ENCODE assay signal across 1 cellular context in the genomic region with DNA sequence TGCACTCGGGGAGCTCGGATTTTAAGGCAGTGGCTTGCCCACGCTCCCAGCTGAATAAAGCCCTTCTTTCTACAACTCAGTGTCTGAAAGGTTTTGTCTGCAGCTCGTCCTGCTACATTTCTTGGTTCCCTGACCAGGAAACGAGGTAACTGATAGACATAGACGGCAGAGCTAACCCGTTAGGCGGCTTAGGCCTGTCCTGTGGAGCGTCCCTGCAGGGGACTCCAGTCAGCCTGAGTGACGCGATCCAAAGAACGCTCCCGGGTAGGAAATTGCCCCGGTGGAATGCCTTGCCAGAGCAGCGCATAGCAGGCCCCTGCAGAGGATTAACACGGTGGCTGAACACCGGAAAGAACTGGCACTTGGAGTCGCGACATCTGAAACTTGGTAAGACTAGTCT.
TF ChIP-seq lines count a peak whose summit lies in the region.

No MANE protein-coding gene starts in this region.

TF ChIP-seq in HepG2, 621 proteins besides CTCF, POLR2A, EP300 and RAD21:
- TF ChIP-seq NR2F1 (CRISPR knock-in tag; IDR thresholded peaks at IDR 0.05): no peak
- TF ChIP-seq, protein P1, sequence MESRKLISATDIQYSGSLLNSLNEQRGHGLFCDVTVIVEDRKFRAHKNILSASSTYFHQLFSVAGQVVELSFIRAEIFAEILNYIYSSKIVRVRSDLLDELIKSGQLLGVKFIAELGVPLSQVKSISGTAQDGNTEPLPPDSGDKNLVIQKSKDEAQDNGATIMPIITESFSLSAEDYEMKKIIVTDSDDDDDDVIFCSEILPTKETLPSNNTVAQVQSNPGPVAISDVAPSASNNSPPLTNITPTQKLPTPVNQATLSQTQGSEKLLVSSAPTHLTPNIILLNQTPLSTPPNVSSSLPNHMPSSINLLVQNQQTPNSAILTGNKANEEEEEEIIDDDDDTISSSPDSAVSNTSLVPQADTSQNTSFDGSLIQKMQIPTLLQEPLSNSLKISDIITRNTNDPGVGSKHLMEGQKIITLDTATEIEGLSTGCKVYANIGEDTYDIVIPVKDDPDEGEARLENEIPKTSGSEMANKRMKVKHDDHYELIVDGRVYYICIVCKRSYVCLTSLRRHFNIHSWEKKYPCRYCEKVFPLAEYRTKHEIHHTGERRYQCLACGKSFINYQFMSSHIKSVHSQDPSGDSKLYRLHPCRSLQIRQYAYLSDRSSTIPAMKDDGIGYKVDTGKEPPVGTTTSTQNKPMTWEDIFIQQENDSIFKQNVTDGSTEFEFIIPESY (CRISPR knock-in tag; IDR thresholded peaks at IDR 0.05): peak; percentile 46; the same call in 1 of the 2 replicates
- TF ChIP-seq, protein P2, sequence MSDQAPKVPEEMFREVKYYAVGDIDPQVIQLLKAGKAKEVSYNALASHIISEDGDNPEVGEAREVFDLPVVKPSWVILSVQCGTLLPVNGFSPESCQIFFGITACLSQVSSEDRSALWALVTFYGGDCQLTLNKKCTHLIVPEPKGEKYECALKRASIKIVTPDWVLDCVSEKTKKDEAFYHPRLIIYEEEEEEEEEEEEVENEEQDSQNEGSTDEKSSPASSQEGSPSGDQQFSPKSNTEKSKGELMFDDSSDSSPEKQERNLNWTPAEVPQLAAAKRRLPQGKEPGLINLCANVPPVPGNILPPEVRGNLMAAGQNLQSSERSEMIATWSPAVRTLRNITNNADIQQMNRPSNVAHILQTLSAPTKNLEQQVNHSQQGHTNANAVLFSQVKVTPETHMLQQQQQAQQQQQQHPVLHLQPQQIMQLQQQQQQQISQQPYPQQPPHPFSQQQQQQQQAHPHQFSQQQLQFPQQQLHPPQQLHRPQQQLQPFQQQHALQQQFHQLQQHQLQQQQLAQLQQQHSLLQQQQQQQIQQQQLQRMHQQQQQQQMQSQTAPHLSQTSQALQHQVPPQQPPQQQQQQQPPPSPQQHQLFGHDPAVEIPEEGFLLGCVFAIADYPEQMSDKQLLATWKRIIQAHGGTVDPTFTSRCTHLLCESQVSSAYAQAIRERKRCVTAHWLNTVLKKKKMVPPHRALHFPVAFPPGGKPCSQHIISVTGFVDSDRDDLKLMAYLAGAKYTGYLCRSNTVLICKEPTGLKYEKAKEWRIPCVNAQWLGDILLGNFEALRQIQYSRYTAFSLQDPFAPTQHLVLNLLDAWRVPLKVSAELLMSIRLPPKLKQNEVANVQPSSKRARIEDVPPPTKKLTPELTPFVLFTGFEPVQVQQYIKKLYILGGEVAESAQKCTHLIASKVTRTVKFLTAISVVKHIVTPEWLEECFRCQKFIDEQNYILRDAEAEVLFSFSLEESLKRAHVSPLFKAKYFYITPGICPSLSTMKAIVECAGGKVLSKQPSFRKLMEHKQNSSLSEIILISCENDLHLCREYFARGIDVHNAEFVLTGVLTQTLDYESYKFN (CRISPR knock-in tag; conservative IDR thresholded peaks at IDR 0.05): no peak
- no peak for TF ChIP-seq KAT8 (CRISPR knock-in tag; IDR thresholded peaks at IDR 0.05)
- TF ChIP-seq, protein P3, sequence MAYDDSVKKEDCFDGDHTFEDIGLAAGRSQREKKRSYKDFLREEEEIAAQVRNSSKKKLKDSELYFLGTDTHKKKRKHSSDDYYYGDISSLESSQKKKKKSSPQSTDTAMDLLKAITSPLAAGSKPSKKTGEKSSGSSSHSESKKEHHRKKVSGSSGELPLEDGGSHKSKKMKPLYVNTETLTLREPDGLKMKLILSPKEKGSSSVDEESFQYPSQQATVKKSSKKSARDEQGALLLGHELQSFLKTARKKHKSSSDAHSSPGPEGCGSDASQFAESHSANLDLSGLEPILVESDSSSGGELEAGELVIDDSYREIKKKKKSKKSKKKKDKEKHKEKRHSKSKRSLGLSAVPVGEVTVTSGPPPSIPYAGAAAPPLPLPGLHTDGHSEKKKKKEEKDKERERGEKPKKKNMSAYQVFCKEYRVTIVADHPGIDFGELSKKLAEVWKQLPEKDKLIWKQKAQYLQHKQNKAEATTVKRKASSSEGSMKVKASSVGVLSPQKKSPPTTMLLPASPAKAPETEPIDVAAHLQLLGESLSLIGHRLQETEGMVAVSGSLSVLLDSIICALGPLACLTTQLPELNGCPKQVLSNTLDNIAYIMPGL (CRISPR knock-in tag; IDR thresholded peaks at IDR 0.05; ENCODE audit: borderline replicate concordance in 1 of 2, low read depth in 1 of 2): peak in 1 of 2 experiments; percentile 24; a peak in 1 of 4 replicates
- TF ChIP-seq, protein P4, sequence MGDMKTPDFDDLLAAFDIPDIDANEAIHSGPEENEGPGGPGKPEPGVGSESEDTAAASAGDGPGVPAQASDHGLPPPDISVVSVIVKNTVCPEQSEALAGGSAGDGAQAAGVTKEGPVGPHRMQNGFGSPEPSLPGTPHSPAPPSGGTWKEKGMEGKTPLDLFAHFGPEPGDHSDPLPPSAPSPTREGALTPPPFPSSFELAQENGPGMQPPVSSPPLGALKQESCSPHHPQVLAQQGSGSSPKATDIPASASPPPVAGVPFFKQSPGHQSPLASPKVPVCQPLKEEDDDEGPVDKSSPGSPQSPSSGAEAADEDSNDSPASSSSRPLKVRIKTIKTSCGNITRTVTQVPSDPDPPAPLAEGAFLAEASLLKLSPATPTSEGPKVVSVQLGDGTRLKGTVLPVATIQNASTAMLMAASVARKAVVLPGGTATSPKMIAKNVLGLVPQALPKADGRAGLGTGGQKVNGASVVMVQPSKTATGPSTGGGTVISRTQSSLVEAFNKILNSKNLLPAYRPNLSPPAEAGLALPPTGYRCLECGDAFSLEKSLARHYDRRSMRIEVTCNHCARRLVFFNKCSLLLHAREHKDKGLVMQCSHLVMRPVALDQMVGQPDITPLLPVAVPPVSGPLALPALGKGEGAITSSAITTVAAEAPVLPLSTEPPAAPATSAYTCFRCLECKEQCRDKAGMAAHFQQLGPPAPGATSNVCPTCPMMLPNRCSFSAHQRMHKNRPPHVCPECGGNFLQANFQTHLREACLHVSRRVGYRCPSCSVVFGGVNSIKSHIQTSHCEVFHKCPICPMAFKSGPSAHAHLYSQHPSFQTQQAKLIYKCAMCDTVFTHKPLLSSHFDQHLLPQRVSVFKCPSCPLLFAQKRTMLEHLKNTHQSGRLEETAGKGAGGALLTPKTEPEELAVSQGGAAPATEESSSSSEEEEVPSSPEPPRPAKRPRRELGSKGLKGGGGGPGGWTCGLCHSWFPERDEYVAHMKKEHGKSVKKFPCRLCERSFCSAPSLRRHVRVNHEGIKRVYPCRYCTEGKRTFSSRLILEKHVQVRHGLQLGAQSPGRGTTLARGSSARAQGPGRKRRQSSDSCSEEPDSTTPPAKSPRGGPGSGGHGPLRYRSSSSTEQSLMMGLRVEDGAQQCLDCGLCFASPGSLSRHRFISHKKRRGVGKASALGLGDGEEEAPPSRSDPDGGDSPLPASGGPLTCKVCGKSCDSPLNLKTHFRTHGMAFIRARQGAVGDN (CRISPR knock-in tag; IDR thresholded peaks at IDR 0.05): peak; percentile 78
- TF ChIP-seq FOXK2 (IDR thresholded peaks at IDR 0.05): no peak
- peak; percentile 77 for TF ChIP-seq ZFX (CRISPR knock-in tag; IDR thresholded peaks at IDR 0.05; ENCODE audit: low read depth)
- TF ChIP-seq, protein P5, sequence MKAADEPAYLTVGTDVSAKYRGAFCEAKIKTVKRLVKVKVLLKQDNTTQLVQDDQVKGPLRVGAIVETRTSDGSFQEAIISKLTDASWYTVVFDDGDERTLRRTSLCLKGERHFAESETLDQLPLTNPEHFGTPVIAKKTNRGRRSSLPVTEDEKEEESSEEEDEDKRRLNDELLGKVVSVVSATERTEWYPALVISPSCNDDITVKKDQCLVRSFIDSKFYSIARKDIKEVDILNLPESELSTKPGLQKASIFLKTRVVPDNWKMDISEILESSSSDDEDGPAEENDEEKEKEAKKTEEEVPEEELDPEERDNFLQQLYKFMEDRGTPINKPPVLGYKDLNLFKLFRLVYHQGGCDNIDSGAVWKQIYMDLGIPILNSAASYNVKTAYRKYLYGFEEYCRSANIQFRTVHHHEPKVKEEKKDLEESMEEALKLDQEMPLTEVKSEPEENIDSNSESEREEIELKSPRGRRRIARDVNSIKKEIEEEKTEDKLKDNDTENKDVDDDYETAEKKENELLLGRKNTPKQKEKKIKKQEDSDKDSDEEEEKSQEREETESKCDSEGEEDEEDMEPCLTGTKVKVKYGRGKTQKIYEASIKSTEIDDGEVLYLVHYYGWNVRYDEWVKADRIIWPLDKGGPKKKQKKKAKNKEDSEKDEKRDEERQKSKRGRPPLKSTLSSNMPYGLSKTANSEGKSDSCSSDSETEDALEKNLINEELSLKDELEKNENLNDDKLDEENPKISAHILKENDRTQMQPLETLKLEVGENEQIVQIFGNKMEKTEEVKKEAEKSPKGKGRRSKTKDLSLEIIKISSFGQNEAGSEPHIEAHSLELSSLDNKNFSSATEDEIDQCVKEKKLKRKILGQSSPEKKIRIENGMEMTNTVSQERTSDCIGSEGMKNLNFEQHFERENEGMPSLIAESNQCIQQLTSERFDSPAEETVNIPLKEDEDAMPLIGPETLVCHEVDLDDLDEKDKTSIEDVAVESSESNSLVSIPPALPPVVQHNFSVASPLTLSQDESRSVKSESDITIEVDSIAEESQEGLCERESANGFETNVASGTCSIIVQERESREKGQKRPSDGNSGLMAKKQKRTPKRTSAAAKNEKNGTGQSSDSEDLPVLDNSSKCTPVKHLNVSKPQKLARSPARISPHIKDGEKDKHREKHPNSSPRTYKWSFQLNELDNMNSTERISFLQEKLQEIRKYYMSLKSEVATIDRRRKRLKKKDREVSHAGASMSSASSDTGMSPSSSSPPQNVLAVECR (CRISPR knock-in tag; IDR thresholded peaks at IDR 0.05; ENCODE audit: borderline replicate concordance): peak; percentile 37; the same call in 1 of the 2 replicates
- peak; percentile 19; the same call in 1 of the 2 replicates for TF ChIP-seq SAP130 (CRISPR knock-in tag; IDR thresholded peaks at IDR 0.05; ENCODE audit: low read depth)
- TF ChIP-seq BRD4 (CRISPR knock-in tag; IDR thresholded peaks at IDR 0.05): peak; percentile 82
- TF ChIP-seq ZFP36 (IDR thresholded peaks at IDR 0.05; ENCODE audit: borderline replicate concordance, low read depth, low read length, partially characterized antibody): no peak
- TF ChIP-seq, protein P6, sequence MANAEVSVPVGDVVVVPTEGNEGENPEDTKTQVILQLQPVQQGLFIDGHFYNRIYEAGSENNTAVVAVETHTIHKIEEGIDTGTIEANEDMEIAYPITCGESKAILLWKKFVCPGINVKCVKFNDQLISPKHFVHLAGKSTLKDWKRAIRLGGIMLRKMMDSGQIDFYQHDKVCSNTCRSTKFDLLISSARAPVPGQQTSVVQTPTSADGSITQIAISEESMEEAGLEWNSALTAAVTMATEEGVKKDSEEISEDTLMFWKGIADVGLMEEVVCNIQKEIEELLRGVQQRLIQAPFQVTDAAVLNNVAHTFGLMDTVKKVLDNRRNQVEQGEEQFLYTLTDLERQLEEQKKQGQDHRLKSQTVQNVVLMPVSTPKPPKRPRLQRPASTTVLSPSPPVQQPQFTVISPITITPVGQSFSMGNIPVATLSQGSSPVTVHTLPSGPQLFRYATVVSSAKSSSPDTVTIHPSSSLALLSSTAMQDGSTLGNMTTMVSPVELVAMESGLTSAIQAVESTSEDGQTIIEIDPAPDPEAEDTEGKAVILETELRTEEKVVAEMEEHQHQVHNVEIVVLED (CRISPR knock-in tag; IDR thresholded peaks at IDR 0.05; ENCODE audit: borderline replicate concordance): no peak
- peak; percentile 50 for TF ChIP-seq TAF1 (CRISPR knock-in tag; IDR thresholded peaks at IDR 0.05)
- peak; percentile 70 for TF ChIP-seq KAT7 (CRISPR knock-in tag; IDR thresholded peaks at IDR 0.05; ENCODE audit: borderline replicate concordance)
- TF ChIP-seq GATAD2A (CRISPR knock-in tag; IDR thresholded peaks at IDR 0.05): peak; percentile 13; the same call in 1 of the 2 replicates
- 0 out of 2 replicates have a peak, but pooled peaks have one; percentile 37 for TF ChIP-seq NFKB2 (CRISPR knock-in tag; IDR thresholded peaks at IDR 0.05; ENCODE audit: borderline replicate concordance)
- TF ChIP-seq POLR2G (IDR thresholded peaks at IDR 0.05; ENCODE audit: low read depth, low read length): peak; percentile 40; the same call in 1 of the 2 replicates
- peak; percentile 57; the same call in 1 of the 2 replicates for TF ChIP-seq PHF8 (CRISPR knock-in tag; IDR thresholded peaks at IDR 0.05)
- 0 out of 2 replicates have a peak, but pooled peaks have one; percentile 19 for TF ChIP-seq ZMAT3 (CRISPR knock-in tag; conservative IDR thresholded peaks at IDR 0.05)
- TF ChIP-seq, protein P7, sequence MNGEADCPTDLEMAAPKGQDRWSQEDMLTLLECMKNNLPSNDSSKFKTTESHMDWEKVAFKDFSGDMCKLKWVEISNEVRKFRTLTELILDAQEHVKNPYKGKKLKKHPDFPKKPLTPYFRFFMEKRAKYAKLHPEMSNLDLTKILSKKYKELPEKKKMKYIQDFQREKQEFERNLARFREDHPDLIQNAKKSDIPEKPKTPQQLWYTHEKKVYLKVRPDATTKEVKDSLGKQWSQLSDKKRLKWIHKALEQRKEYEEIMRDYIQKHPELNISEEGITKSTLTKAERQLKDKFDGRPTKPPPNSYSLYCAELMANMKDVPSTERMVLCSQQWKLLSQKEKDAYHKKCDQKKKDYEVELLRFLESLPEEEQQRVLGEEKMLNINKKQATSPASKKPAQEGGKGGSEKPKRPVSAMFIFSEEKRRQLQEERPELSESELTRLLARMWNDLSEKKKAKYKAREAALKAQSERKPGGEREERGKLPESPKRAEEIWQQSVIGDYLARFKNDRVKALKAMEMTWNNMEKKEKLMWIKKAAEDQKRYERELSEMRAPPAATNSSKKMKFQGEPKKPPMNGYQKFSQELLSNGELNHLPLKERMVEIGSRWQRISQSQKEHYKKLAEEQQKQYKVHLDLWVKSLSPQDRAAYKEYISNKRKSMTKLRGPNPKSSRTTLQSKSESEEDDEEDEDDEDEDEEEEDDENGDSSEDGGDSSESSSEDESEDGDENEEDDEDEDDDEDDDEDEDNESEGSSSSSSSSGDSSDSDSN (CRISPR knock-in tag; IDR thresholded peaks at IDR 0.05): peak; percentile 69
- TF ChIP-seq TBX2 (CRISPR knock-in tag; IDR thresholded peaks at IDR 0.05; ENCODE audit: borderline replicate concordance): peak; percentile 25; the same call in 1 of the 2 replicates
- no peak for TF ChIP-seq SAFB2 (CRISPR knock-in tag; IDR thresholded peaks at IDR 0.05; ENCODE audit: borderline replicate concordance, low read depth)
- peak; percentile 64 for TF ChIP-seq SALL1 (CRISPR knock-in tag; IDR thresholded peaks at IDR 0.05)
- TF ChIP-seq ZFY (CRISPR knock-in tag; IDR thresholded peaks at IDR 0.05): peak; percentile 68
- TF ChIP-seq NRL (CRISPR knock-in tag; IDR thresholded peaks at IDR 0.05; ENCODE audit: borderline replicate concordance): no peak
- 0 out of 2 replicates have a peak, but pooled peaks have one; percentile 20 for TF ChIP-seq ZNF143 (CRISPR knock-in tag; IDR thresholded peaks at IDR 0.05)
- peak; percentile 44; the same call in 1 of the 2 replicates for TF ChIP-seq MTA1 (CRISPR knock-in tag; IDR thresholded peaks at IDR 0.05; ENCODE audit: borderline replicate concordance)
- TF ChIP-seq JUN (CRISPR knock-in tag; IDR thresholded peaks at IDR 0.05): no peak
- peak; percentile 58; the same call in 1 of the 2 replicates for TF ChIP-seq ZBTB38 (CRISPR knock-in tag; IDR thresholded peaks at IDR 0.05)
- peak; percentile 20; the same call in 1 of the 2 replicates for TF ChIP-seq ARNTL (CRISPR knock-in tag; IDR thresholded peaks at IDR 0.05)
